10 cellular contexts compared by ENCODE assay signal in the genomic region with DNA sequence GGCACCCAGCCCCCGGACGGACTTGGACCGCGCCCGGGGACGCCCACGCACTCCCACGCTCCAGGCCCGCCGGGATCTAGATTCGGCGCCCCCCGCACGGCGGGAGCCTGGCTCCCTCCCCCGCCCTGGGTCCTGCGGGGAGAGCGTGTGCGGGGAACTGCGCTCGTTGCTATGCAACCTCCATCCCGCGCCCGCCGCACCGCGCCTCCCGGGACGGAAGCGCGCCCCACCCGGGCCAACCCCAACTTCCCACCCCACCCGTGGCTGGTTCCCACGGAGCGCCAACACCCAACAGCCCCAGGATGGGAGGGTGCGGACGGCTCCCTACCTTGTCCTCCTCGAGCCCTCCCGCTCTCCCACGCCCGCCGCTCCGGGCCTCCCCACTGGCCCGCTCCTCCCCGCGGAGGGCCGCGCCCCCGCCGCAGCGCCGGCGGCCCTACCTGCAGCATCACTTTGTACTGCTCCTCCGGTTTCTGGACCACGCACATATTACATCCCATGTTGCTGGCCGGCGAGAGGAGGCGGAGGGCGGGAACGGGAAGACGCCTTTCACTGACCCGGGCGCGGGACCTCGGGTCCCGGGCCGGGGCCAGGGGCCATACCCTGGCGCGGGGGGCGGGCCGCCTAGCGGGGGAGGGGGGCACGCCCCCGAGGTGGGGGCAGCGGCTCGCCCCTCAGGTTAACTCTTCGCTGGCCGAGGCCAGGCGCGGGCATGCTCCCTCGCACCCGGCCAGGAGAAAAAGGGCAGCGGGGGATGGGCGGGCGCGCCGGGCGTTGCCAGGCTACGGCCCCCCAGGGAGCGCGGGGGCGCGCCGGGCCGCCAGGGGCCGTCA. TPM values are rescaled to one million over a fixed set of nuclear protein-coding genes. Genes with fewer than 3 reads are reported as not detected.
DNase-seq lines count a peak whose midpoint lies in the region; ATAC-seq lines count a peak whose summit lies in the region.
"Had no signal": no experiment of that assay in that cellular context is flagged by ENCODE, and none has a peak within 500 bp of the region (broad histone marks: within the 10 kb centered on the region; RNA-seq: fewer than 3 reads in every experiment).

A gene with protein sequence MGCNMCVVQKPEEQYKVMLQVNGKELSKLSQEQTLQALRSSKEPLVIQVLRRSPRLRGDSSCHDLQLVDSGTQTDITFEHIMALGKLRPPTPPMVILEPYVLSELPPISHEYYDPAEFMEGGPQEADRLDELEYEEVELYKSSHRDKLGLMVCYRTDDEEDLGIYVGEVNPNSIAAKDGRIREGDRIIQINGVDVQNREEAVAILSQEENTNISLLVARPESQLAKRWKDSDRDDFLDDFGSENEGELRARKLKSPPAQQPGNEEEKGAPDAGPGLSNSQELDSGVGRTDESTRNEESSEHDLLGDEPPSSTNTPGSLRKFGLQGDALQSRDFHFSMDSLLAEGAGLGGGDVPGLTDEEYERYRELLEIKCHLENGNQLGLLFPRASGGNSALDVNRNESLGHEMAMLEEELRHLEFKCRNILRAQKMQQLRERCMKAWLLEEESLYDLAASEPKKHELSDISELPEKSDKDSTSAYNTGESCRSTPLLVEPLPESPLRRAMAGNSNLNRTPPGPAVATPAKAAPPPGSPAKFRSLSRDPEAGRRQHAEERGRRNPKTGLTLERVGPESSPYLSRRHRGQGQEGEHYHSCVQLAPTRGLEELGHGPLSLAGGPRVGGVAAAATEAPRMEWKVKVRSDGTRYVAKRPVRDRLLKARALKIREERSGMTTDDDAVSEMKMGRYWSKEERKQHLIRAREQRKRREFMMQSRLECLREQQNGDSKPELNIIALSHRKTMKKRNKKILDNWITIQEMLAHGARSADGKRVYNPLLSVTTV (minus strand): TSS at position 746 of the 833 bp plus-strand sequence. CDS start 246 bp downstream, at position 500.

- no peaks in the 10 kb centered on the region for H3K4me1 Mint-ChIP-seq in activated T-cell treated with anti-CD3 and anti-CD28 coated beads, Interleukin-2, amount 50 U/mL, for 72 hours (ENCODE audit: low read depth)

- H3K9me3 ChIP-seq in iPS-18a (ENCODE audit: control insufficient read depth, low read depth, low read length) (no peaks in the 10 kb centered on the region), subcutaneous abdominal adipose tissue (ENCODE audit: control insufficient read depth in 5 of 5, low read length in 5 of 5) (peaks cover 0 to 10% (median 2%) of the 10 kb centered on the region in 5 donors)

- H3K4me3 ChIP-seq in iPS-18a (ENCODE audit: low read length) = peak within 1 kb of the TSS; percentile 75
- peak within 1 kb of the TSS in 3 of 5 donors; percentile 23 to 33 (median 28) for H3K4me3 ChIP-seq in subcutaneous abdominal adipose tissue (ENCODE audit: low read depth in 1 of 5, low read length in 5 of 5)

- H3K27ac ChIP-seq in iPS-18a (ENCODE audit: low read length) = no peak within 1 kb of the TSS
- no peak within 1 kb of the TSS for H3K27ac ChIP-seq in subcutaneous abdominal adipose tissue (ENCODE audit: low read depth, low read length)
- H3K27ac ChIP-seq: C4-2B had no signal

- DNase-seq in NCI-H748 (lab: John Stamatoyannopoulos, UW; ENCODE audit: unreplicated experiment) (peak; percentile 54), NCI-H748 treated with DMSO at 0.1 percent for 48 hours (lab: John Stamatoyannopoulos, UW) (no peak), NCI-H446 treated with DMSO at 0.1 percent for 48 hours (lab: John Stamatoyannopoulos, UW) (no peak), COLO829 (ENCODE audit: low spot score) (no peak)
- peak in 1 of 2 donors; percentile 22 for DNase-seq in activated T-cell treated with anti-CD3 and anti-CD28 coated beads, Interleukin-2, amount 50 U/mL, for 72 hours
- DNase-seq: activated CD4-positive, alpha-beta T cell treated with anti-CD3 and anti-CD28 coated beads for 48 hours had no signal

- peak within 1 kb of the TSS; percentile 53 to 69 for H3K4me3 Mint-ChIP-seq in activated T-cell treated with anti-CD3 and anti-CD28 coated beads, Interleukin-2, amount 50 U/mL, for 72 hours

- H3K9ac ChIP-seq in iPS-18a (ENCODE audit: low read length) (peak within 1 kb of the TSS; percentile 42), subcutaneous abdominal adipose tissue (ENCODE audit: low read length in 5 of 5) (no peak within 1 kb of the TSS)

- H3K27me3 ChIP-seq in iPS-18a (ENCODE audit: control insufficient read depth, insufficient read depth, low read length) (peaks cover 8% of the 10 kb centered on the region), subcutaneous abdominal adipose tissue (ENCODE audit: control insufficient read depth in 5 of 5, insufficient read depth in 4 of 5, low read length in 5 of 5) (peaks cover 23 to 62% (median 47%) of the 10 kb centered on the region in 5 donors)

- H3K36me3 Mint-ChIP-seq in activated T-cell treated with anti-CD3 and anti-CD28 coated beads, Interleukin-2, amount 50 U/mL, for 72 hours (ENCODE audit: insufficient read depth in 2 of 2) = no peaks in the 10 kb centered on the region

- peak; percentile 67 to 69 for ATAC-seq in activated T-cell treated with anti-CD3 and anti-CD28 coated beads, Interleukin-2, amount 50 U/mL, for 72 hours (replicated peaks in 1 of 2)
- no peak for ATAC-seq in GM18873 (IDR thresholded peaks at IDR 0.05; ENCODE audit: low FRiP score, unreplicated experiment)

- H3K36me3 ChIP-seq in iPS-18a (ENCODE audit: control insufficient read depth, low read depth, low read length) (no peaks in the 10 kb centered on the region), subcutaneous abdominal adipose tissue (ENCODE audit: control insufficient read depth in 5 of 5, insufficient read depth in 5 of 5, low read length in 5 of 5) (no peaks in the 10 kb centered on the region)

- no peak within 1 kb of the TSS for H3K27ac Mint-ChIP-seq in activated T-cell treated with anti-CD3 and anti-CD28 coated beads, Interleukin-2, amount 50 U/mL, for 72 hours

- peaks cover 35% of the 10 kb centered on the region for H3K27me3 Mint-ChIP-seq in activated T-cell treated with anti-CD3 and anti-CD28 coated beads, Interleukin-2, amount 50 U/mL, for 72 hours (ENCODE audit: low read depth)

- no peaks in the 10 kb centered on the region for H3K4me1 ChIP-seq in iPS-18a (ENCODE audit: control insufficient read depth, low read depth, low read length)
- H3K4me1 ChIP-seq in subcutaneous abdominal adipose tissue (ENCODE audit: control insufficient read depth in 5 of 5, insufficient read depth in 5 of 5, low read length in 5 of 5) = peaks cover 0 to 17% (median 6%) of the 10 kb centered on the region in 5 donors

- H3K9me3 Mint-ChIP-seq in activated T-cell treated with anti-CD3 and anti-CD28 coated beads, Interleukin-2, amount 50 U/mL, for 72 hours = no peaks in the 10 kb centered on the region

RNA-seq across cellular contexts. Expression of the gene that starts here (rescaled TPM):
- total RNA-seq in activated T-cell treated with anti-CD3 and anti-CD28 coated beads, Interleukin-2, amount 50 U/mL, for 72 hours = 1 to 10 TPM in 1 of 2 donors, under 1 TPM in 1; 0.82 to 5.0 TPM
